1 cellular context compared by ENCODE assay signal in the genomic region with DNA sequence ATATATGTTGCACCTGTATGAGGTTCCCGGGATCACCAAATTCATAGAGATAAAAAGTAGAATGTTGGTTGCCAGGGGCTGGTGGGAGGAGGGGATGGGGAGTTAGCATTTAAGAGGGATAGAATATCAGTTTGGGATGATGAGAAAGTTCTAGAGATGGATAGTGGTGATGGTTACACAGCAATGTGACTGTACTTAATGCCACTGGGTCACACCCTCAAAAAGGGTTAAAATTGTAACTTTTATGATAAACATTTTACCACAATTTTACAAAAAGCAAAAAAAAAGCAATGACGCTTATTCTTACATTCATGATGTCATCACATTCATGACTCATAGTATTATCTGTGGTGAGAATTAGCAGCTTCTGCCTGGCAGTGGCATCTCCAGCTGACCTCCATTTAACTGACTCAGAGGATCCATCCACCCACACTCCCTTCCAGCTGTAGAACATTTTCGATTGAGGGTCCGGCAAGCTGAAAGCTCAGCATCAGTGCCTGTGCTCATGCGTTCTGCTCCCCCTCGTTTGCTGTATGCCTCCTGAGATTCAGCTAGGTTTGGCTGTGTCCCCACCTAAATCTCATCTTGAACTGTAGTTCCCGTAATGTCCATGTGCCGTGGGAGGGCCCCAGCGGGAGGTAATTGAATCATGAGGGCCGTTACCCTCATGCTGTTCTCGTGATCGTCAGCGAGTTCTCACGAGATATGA.
TF ChIP-seq lines count a peak whose summit lies in the region.

No MANE protein-coding gene starts in this region.

TF ChIP-seq in GM23338, 12 proteins besides CTCF, POLR2A, EP300 and RAD21 (continued from another document):
- TF ChIP-seq, protein P1, sequence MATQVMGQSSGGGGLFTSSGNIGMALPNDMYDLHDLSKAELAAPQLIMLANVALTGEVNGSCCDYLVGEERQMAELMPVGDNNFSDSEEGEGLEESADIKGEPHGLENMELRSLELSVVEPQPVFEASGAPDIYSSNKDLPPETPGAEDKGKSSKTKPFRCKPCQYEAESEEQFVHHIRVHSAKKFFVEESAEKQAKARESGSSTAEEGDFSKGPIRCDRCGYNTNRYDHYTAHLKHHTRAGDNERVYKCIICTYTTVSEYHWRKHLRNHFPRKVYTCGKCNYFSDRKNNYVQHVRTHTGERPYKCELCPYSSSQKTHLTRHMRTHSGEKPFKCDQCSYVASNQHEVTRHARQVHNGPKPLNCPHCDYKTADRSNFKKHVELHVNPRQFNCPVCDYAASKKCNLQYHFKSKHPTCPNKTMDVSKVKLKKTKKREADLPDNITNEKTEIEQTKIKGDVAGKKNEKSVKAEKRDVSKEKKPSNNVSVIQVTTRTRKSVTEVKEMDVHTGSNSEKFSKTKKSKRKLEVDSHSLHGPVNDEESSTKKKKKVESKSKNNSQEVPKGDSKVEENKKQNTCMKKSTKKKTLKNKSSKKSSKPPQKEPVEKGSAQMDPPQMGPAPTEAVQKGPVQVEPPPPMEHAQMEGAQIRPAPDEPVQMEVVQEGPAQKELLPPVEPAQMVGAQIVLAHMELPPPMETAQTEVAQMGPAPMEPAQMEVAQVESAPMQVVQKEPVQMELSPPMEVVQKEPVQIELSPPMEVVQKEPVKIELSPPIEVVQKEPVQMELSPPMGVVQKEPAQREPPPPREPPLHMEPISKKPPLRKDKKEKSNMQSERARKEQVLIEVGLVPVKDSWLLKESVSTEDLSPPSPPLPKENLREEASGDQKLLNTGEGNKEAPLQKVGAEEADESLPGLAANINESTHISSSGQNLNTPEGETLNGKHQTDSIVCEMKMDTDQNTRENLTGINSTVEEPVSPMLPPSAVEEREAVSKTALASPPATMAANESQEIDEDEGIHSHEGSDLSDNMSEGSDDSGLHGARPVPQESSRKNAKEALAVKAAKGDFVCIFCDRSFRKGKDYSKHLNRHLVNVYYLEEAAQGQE (IDR thresholded peaks at IDR 0.05; ENCODE audit: unreplicated experiment), result no peak
- TF ChIP-seq ZNF114 (CRISPR knock-in tag; IDR thresholded peaks at IDR 0.05) (no peak), NANOG (IDR thresholded peaks at IDR 0.05; ENCODE audit: borderline replicate concordance) (no peak), POLR2AphosphoS5 (IDR thresholded peaks at IDR 0.05; ENCODE audit: low read depth) (no peak), EZH2phosphoT487 (IDR thresholded peaks at IDR 0.05; ENCODE audit: unreplicated experiment) (no peak), JUNB (IDR thresholded peaks at IDR 0.05; ENCODE audit: unreplicated experiment) (no peak)
